1 cellular context compared by ENCODE assay signal in the genomic region with DNA sequence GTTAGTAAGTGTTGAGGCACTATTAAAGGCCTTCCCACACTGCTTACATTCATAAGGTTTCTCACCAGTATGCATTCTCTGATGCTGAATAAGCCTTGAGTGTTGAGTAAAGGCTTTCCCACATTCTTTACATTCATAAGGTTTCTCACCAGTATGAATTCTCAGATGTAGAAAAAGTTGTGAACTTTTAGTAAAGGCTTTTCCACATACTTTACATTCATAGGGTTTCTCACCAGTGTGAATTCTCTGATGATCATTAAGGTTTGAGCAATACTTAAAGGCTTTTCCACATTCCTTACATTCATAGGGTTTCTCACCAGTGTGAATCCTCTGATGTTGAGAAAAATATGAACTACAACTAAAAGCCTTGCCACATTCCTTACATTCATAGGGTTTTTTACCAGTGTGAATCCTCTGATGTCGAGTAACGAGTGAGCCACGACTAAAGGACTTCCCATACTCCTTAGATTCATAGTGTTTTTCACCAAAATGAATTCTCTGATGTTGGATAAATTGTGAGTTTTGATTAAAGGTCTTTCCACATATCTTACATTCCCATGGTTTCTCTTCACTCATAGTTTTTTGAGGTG.
TF ChIP-seq lines count a peak whose summit lies in the region.

No MANE protein-coding gene starts in this region.

TF ChIP-seq in HCT116, 20 proteins besides CTCF, POLR2A, EP300 and RAD21 (continued from another document):
- TF ChIP-seq, protein P1, sequence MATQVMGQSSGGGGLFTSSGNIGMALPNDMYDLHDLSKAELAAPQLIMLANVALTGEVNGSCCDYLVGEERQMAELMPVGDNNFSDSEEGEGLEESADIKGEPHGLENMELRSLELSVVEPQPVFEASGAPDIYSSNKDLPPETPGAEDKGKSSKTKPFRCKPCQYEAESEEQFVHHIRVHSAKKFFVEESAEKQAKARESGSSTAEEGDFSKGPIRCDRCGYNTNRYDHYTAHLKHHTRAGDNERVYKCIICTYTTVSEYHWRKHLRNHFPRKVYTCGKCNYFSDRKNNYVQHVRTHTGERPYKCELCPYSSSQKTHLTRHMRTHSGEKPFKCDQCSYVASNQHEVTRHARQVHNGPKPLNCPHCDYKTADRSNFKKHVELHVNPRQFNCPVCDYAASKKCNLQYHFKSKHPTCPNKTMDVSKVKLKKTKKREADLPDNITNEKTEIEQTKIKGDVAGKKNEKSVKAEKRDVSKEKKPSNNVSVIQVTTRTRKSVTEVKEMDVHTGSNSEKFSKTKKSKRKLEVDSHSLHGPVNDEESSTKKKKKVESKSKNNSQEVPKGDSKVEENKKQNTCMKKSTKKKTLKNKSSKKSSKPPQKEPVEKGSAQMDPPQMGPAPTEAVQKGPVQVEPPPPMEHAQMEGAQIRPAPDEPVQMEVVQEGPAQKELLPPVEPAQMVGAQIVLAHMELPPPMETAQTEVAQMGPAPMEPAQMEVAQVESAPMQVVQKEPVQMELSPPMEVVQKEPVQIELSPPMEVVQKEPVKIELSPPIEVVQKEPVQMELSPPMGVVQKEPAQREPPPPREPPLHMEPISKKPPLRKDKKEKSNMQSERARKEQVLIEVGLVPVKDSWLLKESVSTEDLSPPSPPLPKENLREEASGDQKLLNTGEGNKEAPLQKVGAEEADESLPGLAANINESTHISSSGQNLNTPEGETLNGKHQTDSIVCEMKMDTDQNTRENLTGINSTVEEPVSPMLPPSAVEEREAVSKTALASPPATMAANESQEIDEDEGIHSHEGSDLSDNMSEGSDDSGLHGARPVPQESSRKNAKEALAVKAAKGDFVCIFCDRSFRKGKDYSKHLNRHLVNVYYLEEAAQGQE (IDR thresholded peaks at IDR 0.05; ENCODE audit: low read depth): no peak
- TF ChIP-seq ZFX (IDR thresholded peaks at IDR 0.05) (no peak), ZNF274 (IDR thresholded peaks at IDR 0.05; ENCODE audit: low read depth, low read length) (peak; percentile 64), ELF1 (IDR thresholded peaks at IDR 0.05; ENCODE audit: borderline replicate concordance, low read depth) (no peak), EZH2phosphoT487 (IDR thresholded peaks at IDR 0.05; ENCODE audit: borderline replicate concordance) (no peak)
